ENCODE assay signal across 11 cellular contexts in the genomic region with DNA sequence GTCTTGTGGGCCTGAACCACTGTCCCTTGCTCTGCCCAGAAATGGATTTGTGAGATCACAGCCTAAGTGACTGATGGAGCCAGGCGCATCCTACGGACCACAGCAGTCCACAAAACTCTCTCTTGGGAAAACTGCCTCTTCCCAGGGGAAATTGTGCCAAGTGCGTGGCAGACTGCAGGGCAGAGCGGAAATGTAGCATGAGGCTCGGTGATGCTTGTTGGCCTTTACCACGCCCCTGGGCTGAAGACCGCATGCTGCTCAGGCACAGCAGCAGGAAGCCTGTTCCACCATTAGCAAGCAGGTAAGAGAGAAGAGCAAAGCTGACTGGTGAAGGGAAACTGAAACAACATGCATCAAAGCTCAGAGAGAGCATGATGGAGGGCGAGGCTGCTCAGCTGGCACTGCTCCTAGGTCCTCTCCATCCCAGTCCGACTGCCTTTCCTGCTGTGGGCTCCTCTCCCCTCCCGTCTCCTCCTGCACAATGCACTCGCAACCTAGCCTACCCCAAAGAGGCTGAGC. TPM values are rescaled to one million over a fixed set of nuclear protein-coding genes. Genes with fewer than 3 reads are reported as not detected.
DNase-seq lines count a peak whose midpoint lies in the region; ATAC-seq and TF ChIP-seq lines count a peak whose summit lies in the region.
"Had no signal": no experiment of that assay in that cellular context is flagged by ENCODE, and none has a peak within 500 bp of the region (broad histone marks: within the 10 kb centered on the region; RNA-seq: fewer than 3 reads in every experiment).

No MANE protein-coding gene starts in this region.

- peak overlapping the region; percentile 7 to 86 (median 76) for H3K4me3 Mint-ChIP-seq in CD8-positive, alpha-beta memory T cell
- peak overlapping the region; percentile 59 for H3K4me3 Mint-ChIP-seq in activated naive CD8-positive, alpha-beta T cell

- TF ChIP-seq CTCF in brain microvascular endothelial cell (IDR thresholded peaks at IDR 0.05; ENCODE audit: low read depth, low read length, missing control alignments) (no peak), gastroesophageal sphincter (IDR thresholded peaks at IDR 0.05) (no peak)

- H3K36me3 Mint-ChIP-seq in CD8-positive, alpha-beta memory T cell, result peaks cover 10 to 21% (median 16%) of the 10 kb centered on the region in 3 donors
- peaks cover 10% of the 10 kb centered on the region for H3K36me3 Mint-ChIP-seq in activated naive CD8-positive, alpha-beta T cell

- DNase-seq in CD8-positive, alpha-beta memory T cell, result peak; percentile 20 to 80 (median 74)
- DNase-seq in activated CD4-positive, CD25-positive, alpha-beta regulatory T cell treated with anti-CD3 and anti-CD28 coated beads, Interleukin-2, amount 50 U/mL, for 16 hours (ENCODE audit: low read depth, low spot score), result peak; percentile 39
- peak; percentile 70 for DNase-seq in stimulated activated CD4-positive, alpha-beta T cell treated with anti-CD3 and anti-CD28 coated beads, Interleukin-1b, Interleukin-23, amount 100 ng/mL, for 48 hours
- DNase-seq in brain microvascular endothelial cell, result no peak
- no peak for DNase-seq in NCI-H1092 treated with DMSO at 0.1 percent for 48 hours (lab: John Stamatoyannopoulos, UW)
- DNase-seq: midbrain had no signal

- H3K4me1 ChIP-seq in CD8-positive, alpha-beta memory T cell (ENCODE audit: insufficient read depth, low read length), result peaks cover 60% of the 10 kb centered on the region
- peaks cover 0 to 13% (median 6%) of the 10 kb centered on the region in 3 donors for H3K4me1 ChIP-seq in gastroesophageal sphincter

- TF ChIP-seq POLR2A in gastroesophageal sphincter (IDR thresholded peaks at IDR 0.05), result no peak

- no peaks in the 10 kb centered on the region for H3K27me3 ChIP-seq in CD8-positive, alpha-beta memory T cell (ENCODE audit: insufficient read depth, low read length, poor library complexity, severe bottlenecking)
- no peaks in the 10 kb centered on the region for H3K27me3 ChIP-seq in brain microvascular endothelial cell (replicated peaks)
- H3K27me3 ChIP-seq in gastroesophageal sphincter, result no peaks in the 10 kb centered on the region
- H3K27me3 ChIP-seq: suprapubic skin had no signal

- CTCF ChIA-PET in CD8-positive, alpha-beta memory T cell (lab: Charles Lee), result interaction anchor here (1.0 to 3.7 kb wide), 13 partner anchors 8 to 105 kb away, joined by 3 to 28 read pairs (median 6); no protein-coding TSS in a partner anchor

- no peak for TF ChIP-seq EP300 in gastroesophageal sphincter (IDR thresholded peaks at IDR 0.05)

- no peaks in the 10 kb centered on the region for H3K9me3 ChIP-seq in CD8-positive, alpha-beta memory T cell (ENCODE audit: low read length)
- no peaks in the 10 kb centered on the region for H3K9me3 ChIP-seq in gastroesophageal sphincter
- H3K9me3 ChIP-seq: suprapubic skin had no signal

- POLR2A ChIA-PET in CD8-positive, alpha-beta memory T cell (lab: Charles Lee), result interaction anchor here (0.5 to 2.4 kb wide), 14 partner anchors 27 to 110 kb away, joined by 3 to 16 read pairs (median 5); a partner anchor contains a TSS

- H3K36me3 ChIP-seq in CD8-positive, alpha-beta memory T cell (ENCODE audit: insufficient read depth, low read length), result no peaks in the 10 kb centered on the region
- H3K36me3 ChIP-seq in brain microvascular endothelial cell (replicated peaks) (peaks cover 14% of the 10 kb centered on the region), gastroesophageal sphincter (peaks cover 0 to 58% of the 10 kb centered on the region in 2 donors)

- WGBS in gastroesophageal sphincter (ENCODE audit: low coverage in 1 of 2), 2 donors, result 64% methylated on average over 5 of the region's 11 CpGs; no CpG with 5 or more reads in 1 of the 2 donors

- H3K9me3 Mint-ChIP-seq in CD8-positive, alpha-beta memory T cell, result no peaks in the 10 kb centered on the region
- no peaks in the 10 kb centered on the region for H3K9me3 Mint-ChIP-seq in activated naive CD8-positive, alpha-beta T cell (ENCODE audit: low read depth)

- ATAC-seq in gastroesophageal sphincter (no peak), GM18909 (IDR thresholded peaks at IDR 0.05; ENCODE audit: poor library complexity, unreplicated experiment) (no peak)

- peak overlapping the region; percentile 66 for H3K27ac ChIP-seq in CD8-positive, alpha-beta memory T cell (ENCODE audit: low read depth, low read length)
- H3K27ac ChIP-seq in brain microvascular endothelial cell, result no peak overlapping the region
- H3K27ac ChIP-seq in gastroesophageal sphincter, result no peak overlapping the region
- H3K27ac ChIP-seq: C4-2B, suprapubic skin had no signal

- peak overlapping the region; percentile 91 to 99 (median 97) for H3K27ac Mint-ChIP-seq in CD8-positive, alpha-beta memory T cell
- peak overlapping the region; percentile 97 for H3K27ac Mint-ChIP-seq in activated naive CD8-positive, alpha-beta T cell

- no peaks in the 10 kb centered on the region for H3K27me3 Mint-ChIP-seq in CD8-positive, alpha-beta memory T cell
- no peaks in the 10 kb centered on the region for H3K27me3 Mint-ChIP-seq in activated naive CD8-positive, alpha-beta T cell

- H3K4me1 Mint-ChIP-seq in CD8-positive, alpha-beta memory T cell, result peaks cover 56 to 64% (median 60%) of the 10 kb centered on the region in 3 donors
- peaks cover 63% of the 10 kb centered on the region for H3K4me1 Mint-ChIP-seq in activated naive CD8-positive, alpha-beta T cell (ENCODE audit: low read depth)

- H3K4me3 ChIP-seq in CD8-positive, alpha-beta memory T cell (ENCODE audit: low read length), result peak overlapping the region; percentile 30
- H3K4me3 ChIP-seq in brain microvascular endothelial cell (ENCODE audit: low read depth, low read length) (no peak overlapping the region), gastroesophageal sphincter (no peak overlapping the region)
- H3K4me3 ChIP-seq: suprapubic skin had no signal

- in situ Hi-C loops in brain microvascular endothelial cell (cut with HindIII; ENCODE audit: low pct_ligation_motif_present, low sequenced_read_pairs), result no loop called here

RNA-seq across cellular contexts. Expression of a gene that starts 26.5 kb away (rescaled TPM):
- total RNA-seq in CD8-positive, alpha-beta memory T cell, result under 1 TPM; 0.31 to 0.50 TPM
- polyA plus RNA-seq in CD8-positive, alpha-beta memory T cell, result 1.5 TPM
- 10 to 100 TPM; 14.8 to 25.3 (median 20.1) TPM for total RNA-seq in gastroesophageal sphincter

RNA-seq across cellular contexts. Expression of a gene that starts 31.4 kb away (rescaled TPM):
- 10 to 100 TPM; 17.2 to 17.6 TPM for total RNA-seq in CD8-positive, alpha-beta memory T cell
- polyA plus RNA-seq in CD8-positive, alpha-beta memory T cell, result 25.4 TPM
- 10 to 100 TPM; 25.0 to 44.5 (median 33.9) TPM for total RNA-seq in gastroesophageal sphincter

RNA-seq across cellular contexts. Expression of a gene that starts 43.3 kb away (rescaled TPM):
- 100 to 1,000 TPM in 1 of 2 experiments, 10 to 100 TPM in 1; 98.0 to 106 TPM for total RNA-seq in CD8-positive, alpha-beta memory T cell
- 120 TPM for polyA plus RNA-seq in CD8-positive, alpha-beta memory T cell
- 10 to 100 TPM; 30.6 to 62.3 (median 54.3) TPM for total RNA-seq in gastroesophageal sphincter

Comparison
In these comparisons a context has a peak if more than half of its experiments do, and no peak if none do; other contexts are left out.
1. DNase-seq: peak in CD8-positive, alpha-beta memory T cell (5 of 5), activated CD4-positive, CD25-positive, alpha-beta regulatory T cell treated with anti-CD3 and anti-CD28 coated beads, Interleukin-2, amount 50 U/mL, for 16 hours (single experiment) and stimulated activated CD4-positive, alpha-beta T cell treated with anti-CD3 and anti-CD28 coated beads, Interleukin-1b, Interleukin-23, amount 100 ng/mL, for 48 hours (single experiment); none in brain microvascular endothelial cell (single experiment) and NCI-H1092 treated with DMSO at 0.1 percent for 48 hours (single experiment).
2. RNA of a gene that starts 26.5 kb away (total RNA-seq): 14.8 to 25.3 TPM in gastroesophageal sphincter; 0.31 to 0.50 TPM in CD8-positive, alpha-beta memory T cell; every median in the first group is over 10 times any median in the second.